8 cellular contexts compared by ENCODE assay signal in the genomic region with DNA sequence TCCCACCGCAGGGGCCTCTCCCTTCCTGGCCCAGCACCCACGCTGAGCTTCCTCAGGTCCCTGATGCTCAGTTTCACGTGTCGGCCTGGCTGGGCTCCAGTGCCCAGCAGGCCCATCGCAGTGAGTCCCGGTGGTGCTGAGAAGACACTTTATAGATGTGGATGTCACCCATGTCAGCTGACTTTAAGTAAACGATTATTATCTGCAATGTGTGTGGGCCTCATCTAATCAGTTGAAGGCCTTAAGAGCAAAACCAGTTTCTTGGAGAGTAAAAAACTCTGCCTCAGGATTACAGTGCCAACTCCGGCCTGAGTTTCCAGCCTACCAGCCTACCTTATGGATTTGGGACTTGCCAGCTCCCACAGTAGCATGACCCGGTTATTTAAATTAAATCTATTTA. TPM values are rescaled to one million over a fixed set of nuclear protein-coding genes. Genes with fewer than 3 reads are reported as not detected.
"Had no signal": no experiment of that assay in that cellular context is flagged by ENCODE, and none has a peak within 500 bp of the region (broad histone marks: within the 10 kb centered on the region; RNA-seq: fewer than 3 reads in every experiment).

No MANE protein-coding gene starts in this region.

- H3K4me3 Mint-ChIP-seq: GM23338, H9, HFFc6 had no signal

- ATAC-seq: GM23338 had no signal

- H3K4me1 Mint-ChIP-seq: GM23338, H9 had no signal

- DNase-seq: H9, HCEC 1CT, HFFc6, IMR-90, KBM-7 had no signal

- H3K27ac Mint-ChIP-seq: GM23338, H9, HFFc6 had no signal

RNA-seq across cellular contexts. Expression of gene SMIM17, which starts 17.3 kb away (rescaled TPM):
- total RNA-seq: H1, HT-29, IMR-90 had no signal

RNA-seq across cellular contexts. Expression of gene ZNF71, which starts 30.6 kb away (rescaled TPM):
- total RNA-seq: HT-29 had no signal

RNA-seq across cellular contexts. Expression of gene ZNF835, which starts 45.8 kb away (rescaled TPM):
- total RNA-seq: HFFc6, HT-29, IMR-90 had no signal

RNA-seq across cellular contexts. Expression of gene ZNF470, which starts 58.4 kb away (rescaled TPM):
- total RNA-seq: HT-29 had no signal
